1 cellular context compared by ENCODE assay signal in the genomic region with DNA sequence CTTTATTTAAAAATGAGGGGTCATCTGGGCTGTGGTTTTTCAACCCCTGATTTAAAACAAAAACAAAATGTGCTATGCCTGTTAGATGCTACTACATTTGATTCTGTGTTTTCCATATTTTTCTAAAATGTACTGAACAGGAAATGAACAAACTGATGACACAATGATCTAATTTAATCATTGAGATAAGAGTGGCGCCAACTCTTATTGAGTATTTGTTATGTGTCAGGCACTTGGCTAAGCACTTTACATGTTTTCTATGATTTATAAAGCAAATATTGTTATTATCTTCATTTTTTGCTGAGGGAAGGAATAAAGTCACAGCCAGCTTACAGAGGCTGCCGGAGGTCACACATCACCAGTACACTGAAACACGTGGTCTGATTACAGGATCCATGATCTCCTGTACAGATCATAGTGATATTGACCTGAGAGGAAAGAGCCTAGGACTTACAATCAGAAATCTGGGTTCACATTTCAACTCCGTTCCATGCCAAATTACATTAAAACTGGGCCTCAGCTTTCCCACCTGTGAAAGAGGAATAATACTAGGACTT.
A peak's percentile ranks its signal among the peaks of the same experiment; 100 is the strongest.
TF ChIP-seq lines count a peak whose summit lies in the region.

No MANE protein-coding gene starts in this region.

TF ChIP-seq in HepG2, 621 proteins besides CTCF, POLR2A, EP300 and RAD21 (continued from another document):
- 0 out of 4 replicates have a peak, but pooled peaks of 1 of the 2 experiments have one; percentile 3 for TF ChIP-seq MAFK (conservative IDR thresholded peaks at IDR 0.05 in 1 of 2, IDR thresholded peaks at IDR 0.05 in 1 of 2; ENCODE audit: low read length in 2 of 2)
